1 cellular context compared by ENCODE assay signal in the genomic region with DNA sequence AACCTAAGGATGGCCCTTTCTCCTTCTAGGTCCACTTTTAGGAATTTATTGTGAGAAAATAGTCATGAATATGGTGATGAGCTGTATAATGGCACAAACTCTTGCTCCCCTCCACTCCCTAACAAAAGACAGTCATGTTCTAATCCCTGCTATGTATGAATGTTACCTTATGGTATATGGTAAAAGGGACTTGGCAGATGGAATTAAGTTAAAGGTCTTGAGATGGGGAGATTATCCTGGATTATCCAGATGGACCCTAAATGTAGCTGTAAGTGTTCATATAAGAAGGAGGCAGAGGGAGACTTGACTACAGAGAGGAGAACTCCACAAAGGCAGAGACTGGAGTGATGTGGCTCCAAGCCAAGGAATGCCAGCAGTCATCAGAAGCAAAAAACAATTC.
TF ChIP-seq lines count a peak whose summit lies in the region.

No MANE protein-coding gene starts in this region.

TF ChIP-seq in IMR-90, 13 proteins besides CTCF, POLR2A, EP300 and RAD21:
- no peak for TF ChIP-seq CHD1 (IDR thresholded peaks at IDR 0.05; ENCODE audit: low read depth, low read length)
- no peak for TF ChIP-seq RFX5 (IDR thresholded peaks at IDR 0.05; ENCODE audit: low read depth, low read length)
- TF ChIP-seq SMC3 (IDR thresholded peaks at IDR 0.05; ENCODE audit: low read depth, low read length) = no peak
- no peak for TF ChIP-seq NFE2L2 (IDR thresholded peaks at IDR 0.05; ENCODE audit: low read depth, low read length)
- no peak for TF ChIP-seq CEBPB (IDR thresholded peaks at IDR 0.05; ENCODE audit: low read depth, low read length)
- TF ChIP-seq RCOR1 (IDR thresholded peaks at IDR 0.05; ENCODE audit: insufficient replicate concordance, low read length) = no peak
- no peak for TF ChIP-seq BHLHE40 (IDR thresholded peaks at IDR 0.05; ENCODE audit: low read depth, low read length)
- TF ChIP-seq MAFK (IDR thresholded peaks at IDR 0.05; ENCODE audit: low read depth, low read length) = no peak
- TF ChIP-seq, protein P1, sequence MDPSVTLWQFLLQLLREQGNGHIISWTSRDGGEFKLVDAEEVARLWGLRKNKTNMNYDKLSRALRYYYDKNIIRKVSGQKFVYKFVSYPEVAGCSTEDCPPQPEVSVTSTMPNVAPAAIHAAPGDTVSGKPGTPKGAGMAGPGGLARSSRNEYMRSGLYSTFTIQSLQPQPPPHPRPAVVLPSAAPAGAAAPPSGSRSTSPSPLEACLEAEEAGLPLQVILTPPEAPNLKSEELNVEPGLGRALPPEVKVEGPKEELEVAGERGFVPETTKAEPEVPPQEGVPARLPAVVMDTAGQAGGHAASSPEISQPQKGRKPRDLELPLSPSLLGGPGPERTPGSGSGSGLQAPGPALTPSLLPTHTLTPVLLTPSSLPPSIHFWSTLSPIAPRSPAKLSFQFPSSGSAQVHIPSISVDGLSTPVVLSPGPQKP (IDR thresholded peaks at IDR 0.05; ENCODE audit: borderline replicate concordance, low read depth, low read length) = no peak
- TF ChIP-seq MAZ (IDR thresholded peaks at IDR 0.05; ENCODE audit: borderline replicate concordance, low read depth, low read length) = no peak
- TF ChIP-seq MXI1 (IDR thresholded peaks at IDR 0.05; ENCODE audit: borderline replicate concordance, low read depth, low read length) = no peak
- TF ChIP-seq, protein P2, sequence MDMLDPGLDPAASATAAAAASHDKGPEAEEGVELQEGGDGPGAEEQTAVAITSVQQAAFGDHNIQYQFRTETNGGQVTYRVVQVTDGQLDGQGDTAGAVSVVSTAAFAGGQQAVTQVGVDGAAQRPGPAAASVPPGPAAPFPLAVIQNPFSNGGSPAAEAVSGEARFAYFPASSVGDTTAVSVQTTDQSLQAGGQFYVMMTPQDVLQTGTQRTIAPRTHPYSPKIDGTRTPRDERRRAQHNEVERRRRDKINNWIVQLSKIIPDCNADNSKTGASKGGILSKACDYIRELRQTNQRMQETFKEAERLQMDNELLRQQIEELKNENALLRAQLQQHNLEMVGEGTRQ (IDR thresholded peaks at IDR 0.05; ENCODE audit: low read depth, low read length) = no peak
- no peak for TF ChIP-seq FOS (IDR thresholded peaks at IDR 0.05; ENCODE audit: low read depth, low read length)
